8 cellular contexts compared by ENCODE assay signal in the genomic region with DNA sequence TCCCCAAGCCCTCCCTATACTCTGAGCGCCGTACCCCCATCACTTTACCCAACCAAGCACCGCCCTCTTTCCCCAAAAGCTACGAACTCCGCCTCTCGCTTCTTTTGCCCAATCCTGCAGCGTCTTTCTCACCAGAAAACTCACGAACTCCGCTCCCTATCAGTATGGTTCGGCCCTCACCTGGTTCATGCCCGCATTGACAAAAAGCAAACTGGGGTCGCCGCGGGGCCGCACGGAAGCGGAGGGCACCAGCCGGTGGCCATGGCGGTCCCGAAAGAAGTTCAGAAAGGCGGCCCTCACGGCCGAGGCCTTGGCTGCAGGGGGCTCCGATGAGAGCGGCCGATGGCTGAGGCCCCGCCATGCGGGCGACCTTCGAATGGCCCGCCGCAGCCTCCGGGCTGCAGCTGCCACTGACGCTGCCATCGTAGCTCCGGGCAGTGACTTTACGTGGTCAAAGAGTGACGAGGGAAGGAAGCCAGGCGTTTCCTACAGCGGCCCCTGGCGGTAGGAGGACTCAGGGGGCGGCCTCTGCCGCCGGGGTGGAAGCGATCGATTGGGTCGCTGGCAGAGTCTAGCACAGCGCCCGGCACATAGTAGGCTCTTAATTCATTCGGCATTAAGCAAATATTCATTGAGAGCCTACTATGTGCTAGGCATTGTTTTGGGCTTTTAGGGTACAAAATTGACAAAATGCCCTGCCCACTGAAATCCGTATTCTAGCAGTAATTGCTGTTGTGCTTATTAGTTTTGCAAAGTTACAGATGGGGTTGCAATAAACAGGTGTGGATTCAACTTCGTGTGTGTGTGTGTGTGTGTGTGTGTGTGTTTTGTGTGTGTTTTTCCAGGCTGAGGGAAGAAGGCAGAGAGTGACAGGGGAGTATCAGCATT. TPM values are rescaled to one million over a fixed set of nuclear protein-coding genes. Genes with fewer than 3 reads are reported as not detected.
DNase-seq lines count a peak whose midpoint lies in the region; ATAC-seq and TF ChIP-seq lines count a peak whose summit lies in the region.

Gene AARS2 (minus strand): TSS at position 447 of the 888 bp plus-strand sequence. CDS start 24 bp downstream, at position 423.

- peak within 1 kb of the TSS; percentile 81 for H3K27ac ChIP-seq in GM23338 (ENCODE audit: low read depth)

- H4K20me1 ChIP-seq in GM23338 (replicated peaks; ENCODE audit: insufficient read depth): no peaks in the 10 kb centered on the region

- peak within 1 kb of the TSS; percentile 94 for H3K4me3 Mint-ChIP-seq in GM23338
- peak within 1 kb of the TSS; percentile 99 for H3K4me3 Mint-ChIP-seq in activated T-helper 17 cell treated with anti-CD3 and anti-CD28 coated beads, Interleukin-2, amount 50 U/mL, for 72 hours
- peak within 1 kb of the TSS; percentile 100 for H3K4me3 Mint-ChIP-seq in natural killer cell treated with Interleukin-12 subunit alpha and Interleukin-12 subunit beta and Interleukin-15 and Interleukin-18, amount 100 ng/mL, for 72 hours

- peaks cover 9% of the 10 kb centered on the region for H3K36me3 ChIP-seq in GM23338 (ENCODE audit: insufficient read depth)

- no peaks in the 10 kb centered on the region for H3K27me3 ChIP-seq in GM23338 (ENCODE audit: insufficient read depth)

- H3F3A ChIP-seq in GM23338 (replicated peaks; ENCODE audit: low read depth): 0 out of 2 replicates have a peak, but pooled peaks cover 4% of the 10 kb centered on the region

- H3K36me3 Mint-ChIP-seq in GM23338 (ENCODE audit: low read depth): peaks cover 39% of the 10 kb centered on the region
- peaks cover 42% of the 10 kb centered on the region for H3K36me3 Mint-ChIP-seq in activated T-helper 17 cell treated with anti-CD3 and anti-CD28 coated beads, Interleukin-2, amount 50 U/mL, for 72 hours (ENCODE audit: low read depth)
- H3K36me3 Mint-ChIP-seq in natural killer cell treated with Interleukin-12 subunit alpha and Interleukin-12 subunit beta and Interleukin-15 and Interleukin-18, amount 100 ng/mL, for 72 hours: peaks cover 10% of the 10 kb centered on the region

- H3K4me3 ChIP-seq in GM23338 (peak within 1 kb of the TSS; percentile 79), fibroblast of pulmonary artery (replicated peaks; ENCODE audit: low read depth, low read length) (peak within 1 kb of the TSS; percentile 97)

- peak within 1 kb of the TSS; percentile 70; the same call in 1 of the 2 replicates for H2AFZ ChIP-seq in GM23338

- H3K9me2 ChIP-seq in GM23338 (ENCODE audit: insufficient read depth): no peaks in the 10 kb centered on the region

- ATAC-seq in GM23338: peak; percentile 93
- peak; percentile 97 for ATAC-seq in activated T-helper 17 cell treated with anti-CD3 and anti-CD28 coated beads, Interleukin-2, amount 50 U/mL, for 72 hours (replicated peaks)
- ATAC-seq in natural killer cell treated with Interleukin-12 subunit alpha and Interleukin-12 subunit beta and Interleukin-15 and Interleukin-18, amount 100 ng/mL, for 72 hours: peak; percentile 96 to 97

- TF ChIP-seq CTCF in GM23338 (conservative IDR thresholded peaks at IDR 0.05; ENCODE audit: low read depth in 2 of 2): peak; percentile 94 to 97
- peak; percentile 99 for TF ChIP-seq CTCF in fibroblast of pulmonary artery (IDR thresholded peaks at IDR 0.05; ENCODE audit: low read length, missing control alignments)

- peak within 1 kb of the TSS; percentile 86 for H3K4me2 ChIP-seq in GM23338

- H3K79me2 ChIP-seq in GM23338 (replicated peaks; ENCODE audit: insufficient read depth): peaks cover 10% of the 10 kb centered on the region

- H3K4me1 ChIP-seq in GM23338 (ENCODE audit: insufficient read depth): peaks cover 6% of the 10 kb centered on the region; the same call in 1 of the 2 replicates

- H3K4me1 Mint-ChIP-seq in GM23338: peaks cover 13% of the 10 kb centered on the region; the same call in 2 of the 3 replicates
- peaks cover 15% of the 10 kb centered on the region for H3K4me1 Mint-ChIP-seq in activated T-helper 17 cell treated with anti-CD3 and anti-CD28 coated beads, Interleukin-2, amount 50 U/mL, for 72 hours
- peaks cover 10 to 26% of the 10 kb centered on the region in 2 donors for H3K4me1 Mint-ChIP-seq in natural killer cell treated with Interleukin-12 subunit alpha and Interleukin-12 subunit beta and Interleukin-15 and Interleukin-18, amount 100 ng/mL, for 72 hours (ENCODE audit: low read depth in 2 of 2)

- DNase-seq in ELR (ENCODE audit: low read depth): peak; percentile 90
- peak; percentile 95 for DNase-seq in GM23338 (ENCODE audit: low spot score)
- peak; percentile 77 to 82 for DNase-seq in Kasumi-1 (lab: John Stamatoyannopoulos, UW)
- DNase-seq in RPMI7951 (ENCODE audit: low read depth): peak; percentile 86
- peak; percentile 89 for DNase-seq in fibroblast of pulmonary artery (ENCODE audit: low read depth)
- peak; percentile 93 for DNase-seq in natural killer cell treated with Interleukin-12 subunit alpha and Interleukin-12 subunit beta and Interleukin-15 and Interleukin-18, amount 100 ng/mL, for 72 hours (ENCODE audit: low spot score)
- DNase-seq in stimulated activated naive CD4-positive, alpha-beta T cell treated with Interleukin-2 at 50 U/mL for 16 hours (lab: John Stamatoyannopoulos, UW): peak; percentile 89

- H3K27me3 Mint-ChIP-seq in GM23338 (ENCODE audit: insufficient read depth, low read depth, poor library complexity): peaks cover 6% of the 10 kb centered on the region
- peaks cover 2% of the 10 kb centered on the region for H3K27me3 Mint-ChIP-seq in activated T-helper 17 cell treated with anti-CD3 and anti-CD28 coated beads, Interleukin-2, amount 50 U/mL, for 72 hours
- H3K27me3 Mint-ChIP-seq in natural killer cell treated with Interleukin-12 subunit alpha and Interleukin-12 subunit beta and Interleukin-15 and Interleukin-18, amount 100 ng/mL, for 72 hours: peaks cover under 1 to 5% of the 10 kb centered on the region in 2 donors

- H3K9me3 Mint-ChIP-seq in GM23338: no peaks in the 10 kb centered on the region; the same call in 2 of the 3 replicates
- H3K9me3 Mint-ChIP-seq in activated T-helper 17 cell treated with anti-CD3 and anti-CD28 coated beads, Interleukin-2, amount 50 U/mL, for 72 hours: no peaks in the 10 kb centered on the region
- no peaks in the 10 kb centered on the region for H3K9me3 Mint-ChIP-seq in natural killer cell treated with Interleukin-12 subunit alpha and Interleukin-12 subunit beta and Interleukin-15 and Interleukin-18, amount 100 ng/mL, for 72 hours

- peak within 1 kb of the TSS; percentile 95 for H3K27ac Mint-ChIP-seq in GM23338
- peak within 1 kb of the TSS; percentile 96 for H3K27ac Mint-ChIP-seq in activated T-helper 17 cell treated with anti-CD3 and anti-CD28 coated beads, Interleukin-2, amount 50 U/mL, for 72 hours
- H3K27ac Mint-ChIP-seq in natural killer cell treated with Interleukin-12 subunit alpha and Interleukin-12 subunit beta and Interleukin-15 and Interleukin-18, amount 100 ng/mL, for 72 hours: peak within 1 kb of the TSS; percentile 97 to 98

RNA-seq across cellular contexts. Expression of gene AARS2, which starts in this region (rescaled TPM):
- total RNA-seq in GM23338 (2014; rRNA removed; shearing (Covaris generic)): 19.8 and 23.2 TPM in 2 replicates
- polyA plus RNA-seq in GM23338 (2016; fragmentation: Nextera tagmentation; extraction: Ambion mirVana): 5.5 and 6.5 TPM in 2 replicates
- 7.1 and 11.5 TPM in 2 replicates for total RNA-seq in RPMI7951 (2014; rRNA removed; shearing (Covaris generic))
- total RNA-seq in activated T-helper 17 cell treated with anti-CD3 and anti-CD28 coated beads, Interleukin-2, amount 50 U/mL, for 72 hours: 10 to 100 TPM; 10.2 to 13.8 TPM
- 10 to 100 TPM; 19.3 to 32.6 TPM for total RNA-seq in natural killer cell treated with Interleukin-12 subunit alpha and Interleukin-12 subunit beta and Interleukin-15 and Interleukin-18, amount 100 ng/mL, for 72 hours

Comparison
In these comparisons a context has a peak if more than half of its experiments do, and no peak if none do; other contexts are left out.
1. Peak in every context shown above with its lines: DNase-seq, ATAC-seq, H3K4me3 ChIP-seq and H3K27ac ChIP-seq.